In the genomic region with DNA sequence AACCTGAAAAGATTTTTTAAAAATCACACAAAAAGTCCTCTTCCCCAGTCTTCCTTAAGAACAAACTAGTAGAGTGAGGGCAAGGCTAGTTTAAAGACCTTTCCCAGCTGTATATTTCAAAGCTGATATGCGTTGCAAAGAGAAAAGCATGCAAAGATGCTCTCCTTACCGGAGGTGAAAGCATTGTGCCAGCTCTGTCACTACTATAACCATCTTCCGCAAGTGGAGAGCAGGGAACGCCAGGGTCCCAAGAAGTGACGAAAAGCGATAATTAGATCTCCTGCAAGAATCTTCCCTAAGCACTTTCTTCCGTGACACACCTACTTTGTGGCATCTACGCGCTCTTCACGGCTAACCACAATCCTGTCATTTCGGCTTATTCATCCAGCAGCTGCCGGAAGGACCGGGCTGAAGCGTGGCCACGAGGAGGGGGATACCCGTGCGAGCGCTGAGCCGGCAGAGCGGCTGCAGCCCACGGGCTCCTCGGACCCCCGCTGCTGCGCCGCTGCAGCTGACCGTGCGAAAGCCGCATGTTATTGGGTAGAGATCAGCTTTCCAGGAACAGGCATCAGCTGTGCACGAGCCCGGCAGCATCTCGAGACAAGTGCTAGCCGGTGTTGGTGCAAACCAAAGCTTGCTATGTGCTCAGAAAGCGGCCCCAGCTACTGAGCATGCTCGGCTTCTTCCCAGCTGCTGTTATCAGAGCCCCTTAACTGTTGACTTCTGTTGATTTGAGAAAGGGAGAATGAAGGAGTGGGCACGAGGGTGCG, we compare ENCODE assay signal across 8 cellular contexts. TPM values are rescaled to one million over a fixed set of nuclear protein-coding genes. Genes with fewer than 3 reads are reported as not detected.
DNase-seq lines count a peak whose midpoint lies in the region; ATAC-seq and TF ChIP-seq lines count a peak whose summit lies in the region.

No MANE protein-coding gene starts in this region.

- H3K36me3 Mint-ChIP-seq in activated CD4-positive, alpha-beta T cell treated with anti-CD3 and anti-CD28 coated beads for 36 hours (ENCODE audit: low read depth) = no peaks in the 10 kb centered on the region

- DNase-seq in NCI-H1930 (lab: John Stamatoyannopoulos, UW) = peak; percentile 18 to 28
- peak; percentile 82 for DNase-seq in activated CD4-positive, alpha-beta T cell treated with anti-CD3 and anti-CD28 coated beads for 36 hours
- DNase-seq in coronary artery (ENCODE audit: low spot score) = no peak
- no peak for DNase-seq in lung (ENCODE audit: low spot score)
- DNase-seq in stimulated activated CD8-positive, alpha-beta memory T cell treated with anti-CD3 and anti-CD28 coated beads, Interleukin-15, amount 100 ng/mL, for 24 hours (ENCODE audit: low read depth) = peak; percentile 25
- DNase-seq in pons (ENCODE audit: low spot score) = no peak

- H3K4me1 Mint-ChIP-seq in activated CD4-positive, alpha-beta T cell treated with anti-CD3 and anti-CD28 coated beads for 36 hours = peaks cover 12% of the 10 kb centered on the region

- H3K4me1 ChIP-seq in lung (ENCODE audit: control insufficient read depth in 2 of 2, insufficient read depth in 2 of 2, low read length in 2 of 2) = no peaks in the 10 kb centered on the region

- no peaks in the 10 kb centered on the region for H3K27me3 ChIP-seq in lung (ENCODE audit: control insufficient read depth, insufficient read depth)

- POLR2A ChIA-PET in activated CD4-positive, alpha-beta T cell treated with anti-CD3 and anti-CD28 coated beads for 36 hours (lab: Charles Lee) = no interaction called here

- no peak overlapping the region for H3K27ac Mint-ChIP-seq in activated CD4-positive, alpha-beta T cell treated with anti-CD3 and anti-CD28 coated beads for 36 hours

- no peaks in the 10 kb centered on the region for H3K36me3 ChIP-seq in lung (ENCODE audit: control insufficient read depth in 2 of 2, insufficient read depth in 2 of 2, low read length in 2 of 2)

- no peaks in the 10 kb centered on the region for H3K9me3 ChIP-seq in lung (ENCODE audit: control insufficient read depth in 2 of 2, insufficient read depth in 1 of 2, low read length in 1 of 2)

- H3K9me3 Mint-ChIP-seq in activated CD4-positive, alpha-beta T cell treated with anti-CD3 and anti-CD28 coated beads for 36 hours (ENCODE audit: low read depth) = no peaks in the 10 kb centered on the region

- H3K27ac ChIP-seq in coronary artery (no peak overlapping the region), lung (ENCODE audit: low read depth in 1 of 2, low read length in 1 of 2) (no peak overlapping the region)

- CTCF ChIA-PET in activated CD4-positive, alpha-beta T cell treated with anti-CD3 and anti-CD28 coated beads for 36 hours (lab: Charles Lee) = interaction anchor here (0.7 to 2.4 kb wide), 14 partner anchors 9 to 254 kb away, joined by 3 to 12 read pairs (median 3); no protein-coding TSS in a partner anchor

- TF ChIP-seq CTCF in coronary artery (IDR thresholded peaks at IDR 0.05) (no peak), lung (IDR thresholded peaks at IDR 0.05; ENCODE audit: control extremely low read depth, extremely low read depth) (no peak)

- peak; percentile 95 for ATAC-seq in GM18502 (IDR thresholded peaks at IDR 0.05; ENCODE audit: poor library complexity, unreplicated experiment)
- peak; percentile 94 for ATAC-seq in HG02852 (IDR thresholded peaks at IDR 0.05; ENCODE audit: unreplicated experiment)
- ATAC-seq in activated CD4-positive, alpha-beta T cell treated with anti-CD3 and anti-CD28 coated beads for 36 hours = peak; percentile 97
- ATAC-seq in lung (ENCODE audit: insufficient read depth, low FRiP score) = peak; percentile 32

- H3K4me3 ChIP-seq in coronary artery (peak overlapping the region; percentile 71), lung (no peak overlapping the region)

- peak overlapping the region; percentile 62 for H3K4me3 Mint-ChIP-seq in activated CD4-positive, alpha-beta T cell treated with anti-CD3 and anti-CD28 coated beads for 36 hours

- H3K27me3 Mint-ChIP-seq in activated CD4-positive, alpha-beta T cell treated with anti-CD3 and anti-CD28 coated beads for 36 hours = peaks cover 38% of the 10 kb centered on the region

- 1 to 2% methylated on average over 36 of the region's 36 CpGs for WGBS in lung, 2 donors

- intact Hi-C loops in activated CD4-positive, alpha-beta T cell treated with anti-CD3 and anti-CD28 coated beads for 36 hours (cut with DNase I, micrococcal nuclease) = loop anchor here in 1 of 2 experiments (5.0 kb wide), 1 partner anchor 250 kb away; the partner anchor contains the start of gene L3MBTL3

RNA-seq across cellular contexts. Expression of gene ARHGAP18, which starts 57.2 kb away (rescaled TPM):
- total RNA-seq in activated CD4-positive, alpha-beta T cell treated with anti-CD3 and anti-CD28 coated beads for 36 hours = 1 to 10 TPM; 5.2 to 6.8 TPM
- total RNA-seq in lung = 10 to 100 TPM; 44.4 to 70.7 TPM
- 10 to 100 TPM; 16.4 to 21.6 TPM for polyA plus RNA-seq in lung

Comparison
In these comparisons a context has a peak if more than half of its experiments do, and no peak if none do; other contexts are left out.
1. ATAC-seq: peak in every context shown above with its lines; median percentile 97 in activated CD4-positive, alpha-beta T cell treated with anti-CD3 and anti-CD28 coated beads for 36 hours; 95 in GM18502; 94 in HG02852; 32 in lung.
2. DNase-seq: peak in NCI-H1930 (2 of 2), activated CD4-positive, alpha-beta T cell treated with anti-CD3 and anti-CD28 coated beads for 36 hours (single experiment) and stimulated activated CD8-positive, alpha-beta memory T cell treated with anti-CD3 and anti-CD28 coated beads, Interleukin-15, amount 100 ng/mL, for 24 hours (single experiment); none in coronary artery (single experiment), lung (single experiment) and pons (single experiment).
3. RNA of gene ARHGAP18, which starts 57.2 kb away (total RNA-seq): 44.4 to 70.7 TPM in lung; 5.2 to 6.8 TPM in activated CD4-positive, alpha-beta T cell treated with anti-CD3 and anti-CD28 coated beads for 36 hours; every median in the first group is over 4 times any median in the second.